13 cellular contexts compared by ENCODE assay signal in genomic region chr13:105920375-105920774, GRCh38.
DNase-seq lines count a peak whose midpoint lies in the region; ATAC-seq, FAIRE-seq and TF ChIP-seq lines count a peak whose summit lies in the region.
"Had no signal": no experiment of that assay in that cellular context is flagged by ENCODE, and none has a peak within 500 bp of the region (broad histone marks: within the 10 kb centered on the region; RNA-seq: fewer than 3 reads in every experiment).

No MANE protein-coding gene starts in this region.

- no peaks in the 10 kb centered on the region for H3K9me2 ChIP-seq in OCI-LY7 (ENCODE audit: insufficient read depth, low read length)

- TF ChIP-seq CTCF in Peyer's patch (IDR thresholded peaks at IDR 0.05) (no peak), epithelial cell of proximal tubule (conservative IDR thresholded peaks at IDR 0.05; ENCODE audit: low read depth, low read length) (no peak), OCI-LY7 (conservative IDR thresholded peaks at IDR 0.05; ENCODE audit: low read length) (no peak)

- no TSS peak for BruUV-seq in OCI-LY7 (replicated peaks; lab: Mats Ljungman, UMichigan)

- POLR2A ChIA-PET in OCI-LY7 (lab: Charles Lee): no interaction called here

- H3K4me1 ChIP-seq in Peyer's patch (peaks cover 0 to 4% (median 0%) of the 10 kb centered on the region in 4 donors), OCI-LY7 (ENCODE audit: insufficient read depth, low read length, poor library complexity, severe bottlenecking) (no peaks in the 10 kb centered on the region)

- ATAC-seq in Right ventricle myocardium inferior: no peak

- no peak for FAIRE-seq in GM12892 (lab: Jason Lieb, UNC)
- FAIRE-seq: D721Med had no signal

- TF ChIP-seq POLR2A in Peyer's patch (IDR thresholded peaks at IDR 0.05) (no peak), GM12892 (IDR thresholded peaks at IDR 0.05; ENCODE audit: low read depth, low read length) (no peak)

- intact Hi-C loops in OCI-LY7 (cut with micrococcal nuclease; ENCODE audit: unreplicated experiment) (no loop called here), Right ventricle myocardium inferior (cut with DNase I) (no loop called here)

- no peak overlapping the region for H2AFZ ChIP-seq in OCI-LY7 (ENCODE audit: low read length)

- no peaks in the 10 kb centered on the region for H4K20me1 ChIP-seq in OCI-LY7 (ENCODE audit: insufficient read depth, low read length)

- H3K4me3 ChIP-seq in Peyer's patch: no peak overlapping the region
- H3K4me3 ChIP-seq in epithelial cell of proximal tubule (ENCODE audit: low read depth, low read length): no peak overlapping the region
- H3K4me3 ChIP-seq in OCI-LY7 (ENCODE audit: low read depth, low read length, poor library complexity, severe bottlenecking): no peak overlapping the region

- no peaks in the 10 kb centered on the region for H3K79me2 ChIP-seq in OCI-LY7 (ENCODE audit: insufficient read depth, low read depth, low read length)

- H3K4me2 ChIP-seq in OCI-LY7 (ENCODE audit: low read length): no peak overlapping the region

- H3K36me3 ChIP-seq in Peyer's patch (no peaks in the 10 kb centered on the region), OCI-LY7 (ENCODE audit: insufficient read depth, low read length) (no peaks in the 10 kb centered on the region)

- CTCF ChIA-PET in OCI-LY7 (lab: Charles Lee; ENCODE audit: unreplicated experiment): no interaction called here

- no peaks in the 10 kb centered on the region for H3K27me3 ChIP-seq in Peyer's patch

- H3K9me3 ChIP-seq in Peyer's patch: no peaks in the 10 kb centered on the region
- H3K9me3 ChIP-seq in OCI-LY7 (ENCODE audit: low read length): no peaks in the 10 kb centered on the region

- DNase-seq in HCEC 1CT (peak; percentile 83), Peyer's patch (peak in 1 of 3 donors; percentile 62), epithelial cell of proximal tubule (ENCODE audit: low read depth) (peak; percentile 56), renal cortical epithelial cell (ENCODE audit: low read depth) (peak; percentile 82), GM12892 (ENCODE audit: insufficient read length) (no peak), OCI-LY7 (ENCODE audit: low spot score) (no peak), Right ventricle myocardium inferior (ENCODE audit: missing footprints) (no peak)
- no peak for DNase-seq in activated effector memory CD4-positive, alpha-beta T cell treated with anti-CD3 and anti-CD28 coated beads, Interleukin-2, amount 50 U/mL, for 16 hours
- DNase-seq: effector memory CD4-positive, alpha-beta T cell; kidney glomerular epithelial cell; occipital lobe; stimulated activated CD4-positive, alpha-beta T cell treated with anti-CD3 and anti-CD28 coated beads, Interleukin-4, amount 100 ng/mL, for 24 hours had no signal

- H3K27ac ChIP-seq in Peyer's patch (peak overlapping the region in 3 of 4 donors; percentile 70 to 84 (median 81)), OCI-LY7 (ENCODE audit: low read depth, low read length, poor library complexity, severe bottlenecking) (no peak overlapping the region)

Comparison
In these comparisons a context has a peak if more than half of its experiments do, and no peak if none do; other contexts are left out.
1. DNase-seq: peak in HCEC 1CT (single experiment), epithelial cell of proximal tubule (single experiment) and renal cortical epithelial cell (single experiment); none in GM12892 (single experiment), activated effector memory CD4-positive, alpha-beta T cell treated with anti-CD3 and anti-CD28 coated beads, Interleukin-2, amount 50 U/mL, for 16 hours (single experiment), OCI-LY7 (single experiment) and Right ventricle myocardium inferior (single experiment).